Comparison of ENCODE assay signal across 1 cellular context in the genomic region with DNA sequence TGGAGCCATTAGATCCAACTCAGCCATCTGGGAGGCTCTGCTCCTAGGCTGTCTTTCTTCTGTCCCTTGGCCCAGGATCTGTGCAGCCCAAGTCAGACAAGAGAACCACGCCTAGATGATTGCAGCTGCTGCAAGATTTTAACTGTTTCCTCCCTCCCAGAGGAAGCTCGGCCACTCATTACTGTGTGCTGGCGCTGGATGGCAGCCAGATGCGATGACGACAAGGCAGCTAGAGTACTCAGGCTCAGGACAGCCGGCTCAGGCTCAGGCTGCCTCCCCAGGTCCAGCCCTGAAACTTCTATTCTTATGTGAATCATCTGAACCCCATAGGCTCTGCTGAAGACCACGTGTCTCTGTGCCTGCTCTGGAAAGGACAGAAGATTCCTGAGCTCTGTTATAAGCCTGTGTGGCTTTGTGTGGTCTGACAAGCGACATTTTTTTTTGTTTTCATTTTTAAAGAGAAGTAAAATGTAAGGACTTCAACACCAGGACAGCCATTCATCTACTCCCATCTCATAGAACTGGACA.
TF ChIP-seq lines count a peak whose summit lies in the region.

No MANE protein-coding gene starts in this region.

TF ChIP-seq in HEK293, 187 proteins besides CTCF, POLR2A, EP300 and RAD21 (continued from another document):
- TF ChIP-seq, protein P1, sequence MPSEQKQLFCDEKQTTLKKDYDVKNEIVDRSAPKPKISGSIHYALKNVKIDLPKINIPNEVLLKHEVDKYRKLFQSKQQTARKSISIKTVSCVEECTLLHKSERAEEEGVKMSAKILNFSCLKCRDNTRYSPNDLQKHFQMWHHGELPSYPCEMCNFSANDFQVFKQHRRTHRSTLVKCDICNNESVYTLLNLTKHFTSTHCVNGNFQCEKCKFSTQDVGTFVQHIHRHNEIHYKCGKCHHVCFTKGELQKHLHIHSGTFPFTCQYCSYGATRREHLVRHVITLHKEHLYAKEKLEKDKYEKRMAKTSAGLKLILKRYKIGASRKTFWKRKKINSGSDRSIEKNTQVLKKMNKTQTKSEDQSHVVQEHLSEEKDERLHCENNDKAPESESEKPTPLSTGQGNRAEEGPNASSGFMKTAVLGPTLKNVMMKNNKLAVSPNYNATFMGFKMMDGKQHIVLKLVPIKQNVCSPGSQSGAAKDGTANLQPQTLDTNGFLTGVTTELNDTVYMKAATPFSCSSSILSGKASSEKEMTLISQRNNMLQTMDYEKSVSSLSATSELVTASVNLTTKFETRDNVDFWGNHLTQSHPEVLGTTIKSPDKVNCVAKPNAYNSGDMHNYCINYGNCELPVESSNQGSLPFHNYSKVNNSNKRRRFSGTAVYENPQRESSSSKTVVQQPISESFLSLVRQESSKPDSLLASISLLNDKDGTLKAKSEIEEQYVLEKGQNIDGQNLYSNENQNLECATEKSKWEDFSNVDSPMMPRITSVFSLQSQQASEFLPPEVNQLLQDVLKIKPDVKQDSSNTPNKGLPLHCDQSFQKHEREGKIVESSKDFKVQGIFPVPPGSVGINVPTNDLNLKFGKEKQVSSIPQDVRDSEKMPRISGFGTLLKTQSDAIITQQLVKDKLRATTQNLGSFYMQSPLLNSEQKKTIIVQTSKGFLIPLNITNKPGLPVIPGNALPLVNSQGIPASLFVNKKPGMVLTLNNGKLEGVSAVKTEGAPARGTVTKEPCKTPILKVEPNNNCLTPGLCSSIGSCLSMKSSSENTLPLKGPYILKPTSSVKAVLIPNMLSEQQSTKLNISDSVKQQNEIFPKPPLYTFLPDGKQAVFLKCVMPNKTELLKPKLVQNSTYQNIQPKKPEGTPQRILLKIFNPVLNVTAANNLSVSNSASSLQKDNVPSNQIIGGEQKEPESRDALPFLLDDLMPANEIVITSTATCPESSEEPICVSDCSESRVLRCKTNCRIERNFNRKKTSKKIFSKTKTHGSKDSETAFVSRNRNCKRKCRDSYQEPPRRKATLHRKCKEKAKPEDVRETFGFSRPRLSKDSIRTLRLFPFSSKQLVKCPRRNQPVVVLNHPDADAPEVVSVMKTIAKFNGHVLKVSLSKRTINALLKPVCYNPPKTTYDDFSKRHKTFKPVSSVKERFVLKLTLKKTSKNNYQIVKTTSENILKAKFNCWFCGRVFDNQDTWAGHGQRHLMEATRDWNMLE (tag by site-specific recombination; conservative IDR thresholded peaks at IDR 0.05; ENCODE audit: low read depth): no peak
- TF ChIP-seq KLF9 (tag by site-specific recombination; IDR thresholded peaks at IDR 0.05; ENCODE audit: low read depth) (no peak), BCL11B (tag by site-specific recombination; IDR thresholded peaks at IDR 0.05; ENCODE audit: low read depth) (0 out of 2 replicates have a peak, but pooled peaks have one; percentile 50), ZNF549 (tag by site-specific recombination; IDR thresholded peaks at IDR 0.05) (0 out of 2 replicates have a peak, but pooled peaks have one; percentile 65), ZFP69B (tag by site-specific recombination; IDR thresholded peaks at IDR 0.05) (no peak), ZNF404 (tag by site-specific recombination; IDR thresholded peaks at IDR 0.05) (no peak), PRDM4 (tag by site-specific recombination; IDR thresholded peaks at IDR 0.05) (peak; percentile 40; the same call in 1 of the 2 replicates), ZNF558 (tag by site-specific recombination; IDR thresholded peaks at IDR 0.05) (peak; percentile 28; the same call in 1 of the 2 replicates), ZNF394 (tag by site-specific recombination; IDR thresholded peaks at IDR 0.05; ENCODE audit: borderline replicate concordance) (peak; percentile 36; the same call in 1 of the 2 replicates), SP2 (tag by site-specific recombination; IDR thresholded peaks at IDR 0.05) (peak; percentile 59), GLIS1 (tag by site-specific recombination; IDR thresholded peaks at IDR 0.05) (peak; percentile 20; the same call in 1 of the 2 replicates), ZEB2 (tag by site-specific recombination; IDR thresholded peaks at IDR 0.05) (0 out of 2 replicates have a peak, but pooled peaks have one; percentile 51), ZNF837 (tag by site-specific recombination; IDR thresholded peaks at IDR 0.05) (no peak), ZNF366 (tag by site-specific recombination; conservative IDR thresholded peaks at IDR 0.05) (peak; percentile 52), SP7 (tag by site-specific recombination; IDR thresholded peaks at IDR 0.05) (peak; percentile 68), ZNF629 (tag by site-specific recombination; IDR thresholded peaks at IDR 0.05) (peak; percentile 95), ZBTB10 (tag by site-specific recombination; IDR thresholded peaks at IDR 0.05) (no peak), ZBTB21 (tag by site-specific recombination; IDR thresholded peaks at IDR 0.05) (peak; percentile 88), IKZF3 (tag by site-specific recombination; IDR thresholded peaks at IDR 0.05) (peak; percentile 60)
- TF ChIP-seq, protein P2, sequence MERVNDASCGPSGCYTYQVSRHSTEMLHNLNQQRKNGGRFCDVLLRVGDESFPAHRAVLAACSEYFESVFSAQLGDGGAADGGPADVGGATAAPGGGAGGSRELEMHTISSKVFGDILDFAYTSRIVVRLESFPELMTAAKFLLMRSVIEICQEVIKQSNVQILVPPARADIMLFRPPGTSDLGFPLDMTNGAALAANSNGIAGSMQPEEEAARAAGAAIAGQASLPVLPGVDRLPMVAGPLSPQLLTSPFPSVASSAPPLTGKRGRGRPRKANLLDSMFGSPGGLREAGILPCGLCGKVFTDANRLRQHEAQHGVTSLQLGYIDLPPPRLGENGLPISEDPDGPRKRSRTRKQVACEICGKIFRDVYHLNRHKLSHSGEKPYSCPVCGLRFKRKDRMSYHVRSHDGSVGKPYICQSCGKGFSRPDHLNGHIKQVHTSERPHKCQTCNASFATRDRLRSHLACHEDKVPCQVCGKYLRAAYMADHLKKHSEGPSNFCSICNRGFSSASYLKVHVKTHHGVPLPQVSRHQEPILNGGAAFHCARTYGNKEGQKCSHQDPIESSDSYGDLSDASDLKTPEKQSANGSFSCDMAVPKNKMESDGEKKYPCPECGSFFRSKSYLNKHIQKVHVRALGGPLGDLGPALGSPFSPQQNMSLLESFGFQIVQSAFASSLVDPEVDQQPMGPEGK (tag by site-specific recombination; IDR thresholded peaks at IDR 0.05): peak; percentile 72
- TF ChIP-seq, protein P3, sequence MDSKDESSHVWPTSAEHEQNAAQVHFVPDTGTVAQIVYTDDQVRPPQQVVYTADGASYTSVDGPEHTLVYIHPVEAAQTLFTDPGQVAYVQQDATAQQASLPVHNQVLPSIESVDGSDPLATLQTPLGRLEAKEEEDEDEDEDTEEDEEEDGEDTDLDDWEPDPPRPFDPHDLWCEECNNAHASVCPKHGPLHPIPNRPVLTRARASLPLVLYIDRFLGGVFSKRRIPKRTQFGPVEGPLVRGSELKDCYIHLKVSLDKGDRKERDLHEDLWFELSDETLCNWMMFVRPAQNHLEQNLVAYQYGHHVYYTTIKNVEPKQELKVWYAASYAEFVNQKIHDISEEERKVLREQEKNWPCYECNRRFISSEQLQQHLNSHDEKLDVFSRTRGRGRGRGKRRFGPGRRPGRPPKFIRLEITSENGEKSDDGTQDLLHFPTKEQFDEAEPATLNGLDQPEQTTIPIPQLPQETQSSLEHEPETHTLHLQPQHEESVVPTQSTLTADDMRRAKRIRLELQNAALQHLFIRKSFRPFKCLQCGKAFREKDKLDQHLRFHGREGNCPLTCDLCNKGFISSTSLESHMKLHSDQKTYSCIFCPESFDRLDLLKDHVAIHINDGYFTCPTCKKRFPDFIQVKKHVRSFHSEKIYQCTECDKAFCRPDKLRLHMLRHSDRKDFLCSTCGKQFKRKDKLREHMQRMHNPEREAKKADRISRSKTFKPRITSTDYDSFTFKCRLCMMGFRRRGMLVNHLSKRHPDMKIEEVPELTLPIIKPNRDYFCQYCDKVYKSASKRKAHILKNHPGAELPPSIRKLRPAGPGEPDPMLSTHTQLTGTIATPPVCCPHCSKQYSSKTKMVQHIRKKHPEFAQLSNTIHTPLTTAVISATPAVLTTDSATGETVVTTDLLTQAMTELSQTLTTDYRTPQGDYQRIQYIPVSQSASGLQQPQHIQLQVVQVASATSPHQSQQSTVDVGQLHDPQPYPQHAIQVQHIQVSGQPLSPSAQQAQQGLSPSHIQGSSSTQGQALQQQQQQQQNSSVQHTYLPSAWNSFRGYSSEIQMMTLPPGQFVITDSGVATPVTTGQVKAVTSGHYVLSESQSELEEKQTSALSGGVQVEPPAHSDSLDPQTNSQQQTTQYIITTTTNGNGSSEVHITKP (tag by site-specific recombination; IDR thresholded peaks at IDR 0.05): peak; percentile 72
- TF ChIP-seq, protein P4, sequence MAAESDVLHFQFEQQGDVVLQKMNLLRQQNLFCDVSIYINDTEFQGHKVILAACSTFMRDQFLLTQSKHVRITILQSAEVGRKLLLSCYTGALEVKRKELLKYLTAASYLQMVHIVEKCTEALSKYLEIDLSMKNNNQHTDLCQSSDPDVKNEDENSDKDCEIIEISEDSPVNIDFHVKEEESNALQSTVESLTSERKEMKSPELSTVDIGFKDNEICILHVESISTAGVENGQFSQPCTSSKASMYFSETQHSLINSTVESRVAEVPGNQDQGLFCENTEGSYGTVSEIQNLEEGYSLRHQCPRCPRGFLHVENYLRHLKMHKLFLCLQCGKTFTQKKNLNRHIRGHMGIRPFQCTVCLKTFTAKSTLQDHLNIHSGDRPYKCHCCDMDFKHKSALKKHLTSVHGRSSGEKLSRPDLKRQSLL (tag by site-specific recombination; IDR thresholded peaks at IDR 0.05): peak; percentile 94
- TF ChIP-seq, protein P5, sequence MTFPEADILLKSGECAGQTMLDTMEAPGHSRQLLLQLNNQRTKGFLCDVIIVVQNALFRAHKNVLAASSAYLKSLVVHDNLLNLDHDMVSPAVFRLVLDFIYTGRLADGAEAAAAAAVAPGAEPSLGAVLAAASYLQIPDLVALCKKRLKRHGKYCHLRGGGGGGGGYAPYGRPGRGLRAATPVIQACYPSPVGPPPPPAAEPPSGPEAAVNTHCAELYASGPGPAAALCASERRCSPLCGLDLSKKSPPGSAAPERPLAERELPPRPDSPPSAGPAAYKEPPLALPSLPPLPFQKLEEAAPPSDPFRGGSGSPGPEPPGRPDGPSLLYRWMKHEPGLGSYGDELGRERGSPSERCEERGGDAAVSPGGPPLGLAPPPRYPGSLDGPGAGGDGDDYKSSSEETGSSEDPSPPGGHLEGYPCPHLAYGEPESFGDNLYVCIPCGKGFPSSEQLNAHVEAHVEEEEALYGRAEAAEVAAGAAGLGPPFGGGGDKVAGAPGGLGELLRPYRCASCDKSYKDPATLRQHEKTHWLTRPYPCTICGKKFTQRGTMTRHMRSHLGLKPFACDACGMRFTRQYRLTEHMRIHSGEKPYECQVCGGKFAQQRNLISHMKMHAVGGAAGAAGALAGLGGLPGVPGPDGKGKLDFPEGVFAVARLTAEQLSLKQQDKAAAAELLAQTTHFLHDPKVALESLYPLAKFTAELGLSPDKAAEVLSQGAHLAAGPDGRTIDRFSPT (tag by site-specific recombination; IDR thresholded peaks at IDR 0.05): 0 out of 2 replicates have a peak, but pooled peaks have one; percentile 18
- TF ChIP-seq, protein P6, sequence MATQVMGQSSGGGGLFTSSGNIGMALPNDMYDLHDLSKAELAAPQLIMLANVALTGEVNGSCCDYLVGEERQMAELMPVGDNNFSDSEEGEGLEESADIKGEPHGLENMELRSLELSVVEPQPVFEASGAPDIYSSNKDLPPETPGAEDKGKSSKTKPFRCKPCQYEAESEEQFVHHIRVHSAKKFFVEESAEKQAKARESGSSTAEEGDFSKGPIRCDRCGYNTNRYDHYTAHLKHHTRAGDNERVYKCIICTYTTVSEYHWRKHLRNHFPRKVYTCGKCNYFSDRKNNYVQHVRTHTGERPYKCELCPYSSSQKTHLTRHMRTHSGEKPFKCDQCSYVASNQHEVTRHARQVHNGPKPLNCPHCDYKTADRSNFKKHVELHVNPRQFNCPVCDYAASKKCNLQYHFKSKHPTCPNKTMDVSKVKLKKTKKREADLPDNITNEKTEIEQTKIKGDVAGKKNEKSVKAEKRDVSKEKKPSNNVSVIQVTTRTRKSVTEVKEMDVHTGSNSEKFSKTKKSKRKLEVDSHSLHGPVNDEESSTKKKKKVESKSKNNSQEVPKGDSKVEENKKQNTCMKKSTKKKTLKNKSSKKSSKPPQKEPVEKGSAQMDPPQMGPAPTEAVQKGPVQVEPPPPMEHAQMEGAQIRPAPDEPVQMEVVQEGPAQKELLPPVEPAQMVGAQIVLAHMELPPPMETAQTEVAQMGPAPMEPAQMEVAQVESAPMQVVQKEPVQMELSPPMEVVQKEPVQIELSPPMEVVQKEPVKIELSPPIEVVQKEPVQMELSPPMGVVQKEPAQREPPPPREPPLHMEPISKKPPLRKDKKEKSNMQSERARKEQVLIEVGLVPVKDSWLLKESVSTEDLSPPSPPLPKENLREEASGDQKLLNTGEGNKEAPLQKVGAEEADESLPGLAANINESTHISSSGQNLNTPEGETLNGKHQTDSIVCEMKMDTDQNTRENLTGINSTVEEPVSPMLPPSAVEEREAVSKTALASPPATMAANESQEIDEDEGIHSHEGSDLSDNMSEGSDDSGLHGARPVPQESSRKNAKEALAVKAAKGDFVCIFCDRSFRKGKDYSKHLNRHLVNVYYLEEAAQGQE (tag by site-specific recombination; IDR thresholded peaks at IDR 0.05): no peak
